1 cellular context compared by ENCODE assay signal in genomic region chr3:129917423-129918007, GRCh38.
TF ChIP-seq lines count a peak whose summit lies in the region.

No MANE protein-coding gene starts in this region.

TF ChIP-seq in SK-N-SH treated with all-trans-retinoic acid at 6 μM for 48 hours, 23 proteins besides CTCF, POLR2A, EP300 and RAD21 (continued from another document):
- no peak for TF ChIP-seq ESRRG (CRISPR knock-in tag; IDR thresholded peaks at IDR 0.05)
- no peak for TF ChIP-seq ZNF565 (CRISPR knock-in tag; conservative IDR thresholded peaks at IDR 0.05; ENCODE audit: low read depth)
- TF ChIP-seq OSR1 (CRISPR knock-in tag; IDR thresholded peaks at IDR 0.05): no peak
- TF ChIP-seq, protein P1, sequence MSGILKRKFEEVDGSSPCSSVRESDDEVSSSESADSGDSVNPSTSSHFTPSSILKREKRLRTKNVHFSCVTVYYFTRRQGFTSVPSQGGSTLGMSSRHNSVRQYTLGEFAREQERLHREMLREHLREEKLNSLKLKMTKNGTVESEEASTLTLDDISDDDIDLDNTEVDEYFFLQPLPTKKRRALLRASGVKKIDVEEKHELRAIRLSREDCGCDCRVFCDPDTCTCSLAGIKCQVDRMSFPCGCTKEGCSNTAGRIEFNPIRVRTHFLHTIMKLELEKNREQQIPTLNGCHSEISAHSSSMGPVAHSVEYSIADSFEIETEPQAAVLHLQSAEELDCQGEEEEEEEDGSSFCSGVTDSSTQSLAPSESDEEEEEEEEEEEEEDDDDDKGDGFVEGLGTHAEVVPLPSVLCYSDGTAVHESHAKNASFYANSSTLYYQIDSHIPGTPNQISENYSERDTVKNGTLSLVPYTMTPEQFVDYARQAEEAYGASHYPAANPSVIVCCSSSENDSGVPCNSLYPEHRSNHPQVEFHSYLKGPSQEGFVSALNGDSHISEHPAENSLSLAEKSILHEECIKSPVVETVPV (CRISPR knock-in tag; IDR thresholded peaks at IDR 0.05): no peak
- no peak for TF ChIP-seq RARB (CRISPR knock-in tag; IDR thresholded peaks at IDR 0.05)
